In the genomic region with DNA sequence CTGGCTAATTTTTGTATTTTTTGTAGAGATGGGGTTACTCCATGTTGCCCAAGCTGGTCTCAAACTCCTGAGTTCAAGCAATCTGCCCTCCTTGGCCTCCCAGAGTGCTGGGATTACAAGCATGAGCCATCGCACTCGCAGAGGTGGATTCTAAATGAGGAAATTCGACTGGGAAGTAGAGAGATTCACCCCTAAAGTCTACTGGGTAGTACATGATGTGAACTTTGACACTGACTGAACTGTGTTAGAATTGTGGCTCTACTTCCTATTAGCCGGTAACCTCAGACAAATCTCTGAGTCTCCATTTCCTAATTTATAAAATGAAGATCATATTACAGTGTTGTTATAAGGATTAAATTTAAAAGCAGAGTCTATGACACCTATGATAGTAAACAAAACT, we compare ENCODE assay signal across 36 cellular contexts.
"Had no signal": no experiment of that assay in that cellular context is flagged by ENCODE, and none has a peak within 500 bp of the region (broad histone marks: within the 10 kb centered on the region; RNA-seq: fewer than 3 reads in every experiment).

No MANE protein-coding gene starts in this region.

- H3K27ac ChIP-seq: ascending aorta, cardiac muscle cell, WERI-Rb-1 had no signal

- H3K9me3 ChIP-seq: ascending aorta had no signal

- H3K27me3 ChIP-seq: ascending aorta, cardiac muscle cell had no signal

- H3K36me3 Mint-ChIP-seq: activated CD8-positive, alpha-beta memory T cell treated with anti-CD3 and anti-CD28 coated beads, Interleukin-2, amount 10 ng/mL, durations not matched to agents 7 days and 5 days; activated naive CD4-positive, alpha-beta T cell treated with anti-CD3 and anti-CD28 coated beads, Interleukin-2, amount 10 ng/mL, durations not matched to agents 7 days and 5 days; activated naive CD4-positive, alpha-beta T cell treated with anti-CD3 and anti-CD28 coated beads, Interleukin-2, amount 50 U/mL, for 24 hours; activated naive CD8-positive, alpha-beta T cell; activated naive CD8-positive, alpha-beta T cell treated with anti-CD3 and anti-CD28 coated beads, Interleukin-2, amount 10 ng/mL, durations not matched to agents 7 days and 5 days; brain had no signal

- H3K9me3 Mint-ChIP-seq: activated CD4-positive, alpha-beta memory T cell treated with anti-CD3 and anti-CD28 coated beads, Interleukin-2, amount 10 ng/mL, durations not matched to agents 7 days and 5 days; activated CD4-positive, alpha-beta T cell treated with anti-CD3 and anti-CD28 coated beads, Interleukin-2, amount 10 ng/mL, durations not matched to agents 7 days and 5 days; activated naive CD4-positive, alpha-beta T cell treated with anti-CD3 and anti-CD28 coated beads, Interleukin-2, amount 10 ng/mL, durations not matched to agents 7 days and 5 days; activated naive CD4-positive, alpha-beta T cell treated with anti-CD3 and anti-CD28 coated beads, Interleukin-2, amount 50 U/mL, for 24 hours; activated naive CD8-positive, alpha-beta T cell treated with anti-CD3 and anti-CD28 coated beads, Interleukin-2, amount 10 ng/mL, durations not matched to agents 7 days and 5 days; activated T-cell treated with anti-CD3 and anti-CD28 coated beads, Interleukin-2, amount 50 U/mL, for 24 hours; activated T-helper 2 cell treated with anti-CD3 and anti-CD28 coated beads, Interferon-gamma antibody, Interleukin-2, Interleukin-4, amounts not matched to agents 10 μg/mL and 5 μg/mL and 100 μg/mL, durations not matched to agents 14 hours and 24 hours and 36 hours; T-helper 1 cell treated with Interleukin-12 subunit alpha and Interleukin-12 subunit beta and Interleukin-4 antibody, amounts not matched to agents 30 μg/mL and 1 μg/mL, for 36 hours; T-helper 2 cell treated with Interferon-gamma antibody and Interleukin-4, amounts not matched to agents 5 μg/mL and 100 μg/mL, for 36 hours had no signal

- H3K36me3 ChIP-seq: ascending aorta, cardiac muscle cell, WERI-Rb-1 had no signal

- H3K4me1 Mint-ChIP-seq: activated CD4-positive, alpha-beta memory T cell treated with anti-CD3 and anti-CD28 coated beads, Interleukin-2, amount 10 ng/mL, durations not matched to agents 7 days and 5 days; activated CD4-positive, alpha-beta T cell treated with anti-CD3 and anti-CD28 coated beads for 36 hours; activated CD4-positive, alpha-beta T cell treated with anti-CD3 and anti-CD28 coated beads, Interleukin-2, amount 10 ng/mL, durations not matched to agents 7 days and 5 days; activated CD8-positive, alpha-beta memory T cell treated with anti-CD3 and anti-CD28 coated beads, Interleukin-2, amount 10 ng/mL, durations not matched to agents 7 days and 5 days; activated naive CD4-positive, alpha-beta T cell treated with anti-CD3 and anti-CD28 coated beads, Interleukin-2, amount 10 ng/mL, durations not matched to agents 7 days and 5 days; activated naive CD4-positive, alpha-beta T cell treated with anti-CD3 and anti-CD28 coated beads, Interleukin-2, amount 50 U/mL, for 24 hours; activated naive CD8-positive, alpha-beta T cell treated with anti-CD3 and anti-CD28 coated beads, Interleukin-2, amount 10 ng/mL, durations not matched to agents 7 days and 5 days; activated naive CD8-positive, alpha-beta T cell treated with anti-CD3 and anti-CD28 coated beads, Interleukin-2, amount 50 U/mL, for 24 hours had no signal

- DNase-seq: activated CD4-positive, alpha-beta memory T cell treated with anti-CD3 and anti-CD28 coated beads, Interleukin-2, amount 10 ng/mL, durations not matched to agents 7 days and 5 days; activated CD4-positive, alpha-beta T cell treated with anti-CD3 and anti-CD28 coated beads for 1 hour; activated CD4-positive, alpha-beta T cell treated with anti-CD3 and anti-CD28 coated beads for 36 hours; activated CD4-positive, alpha-beta T cell treated with anti-CD3 and anti-CD28 coated beads for 48 hours; activated CD4-positive, alpha-beta T cell treated with anti-CD3 and anti-CD28 coated beads, Interleukin-2, amount 10 ng/mL, durations not matched to agents 7 days and 5 days; activated CD4-positive, alpha-beta T cell treated with anti-CD3 and anti-CD28 coated beads, Interleukin-2, amount 50 U/mL, for 48 hours; activated CD4-positive, CD25-positive, alpha-beta regulatory T cell; activated CD8-positive, alpha-beta memory T cell treated with anti-CD3 and anti-CD28 coated beads for 24 hours; activated CD8-positive, alpha-beta memory T cell treated with anti-CD3 and anti-CD28 coated beads, Interleukin-2, amount 10 ng/mL, durations not matched to agents 7 days and 5 days; activated CD8-positive, alpha-beta memory T cell treated with anti-CD3 and anti-CD28 coated beads, Interleukin-2, amount 50 U/mL, for 48 hours; activated CD8-positive, alpha-beta T cell treated with anti-CD3 and anti-CD28 coated beads, Interleukin-2, amount 10 ng/mL, durations not matched to agents 7 days and 5 days; activated effector memory CD4-positive, alpha-beta T cell treated with Interleukin-2 at 50 U/mL for 16 hours; activated gamma-delta T cell; activated naive CD4-positive, alpha-beta T cell treated with anti-CD3 and anti-CD28 coated beads, Interleukin-2, amount 10 ng/mL, durations not matched to agents 7 days and 5 days; activated naive CD4-positive, alpha-beta T cell treated with Interleukin-2 at 50 U/mL for 16 hours; activated naive CD8-positive, alpha-beta T cell treated with anti-CD3 and anti-CD28 coated beads, Interleukin-2, amount 10 ng/mL, durations not matched to agents 7 days and 5 days; activated naive CD8-positive, alpha-beta T cell treated with anti-CD3 and anti-CD28 coated beads, Interleukin-2, amount 50 U/mL, for 24 hours; activated T-cell treated with anti-CD3 and anti-CD28 coated beads, Interleukin-2, amount 50 U/mL, for 24 hours; activated T-cell treated with anti-CD3 and anti-CD28 coated beads, Interleukin-2, amount 50 U/mL, for 48 hours; amygdala; anterior cingulate cortex; caudate nucleus; T-helper 1 cell; T-helper 2 cell; T-helper 9 cell; WERI-Rb-1 had no signal

- H3K4me3 ChIP-seq: ascending aorta, cardiac muscle cell had no signal

- H3K27me3 Mint-ChIP-seq: activated CD4-positive, alpha-beta memory T cell treated with anti-CD3 and anti-CD28 coated beads, Interleukin-2, amount 10 ng/mL, durations not matched to agents 7 days and 5 days; activated naive CD4-positive, alpha-beta T cell treated with anti-CD3 and anti-CD28 coated beads, Interleukin-2, amount 50 U/mL, for 24 hours had no signal

- H3K4me1 ChIP-seq: ascending aorta had no signal

- H3K4me3 Mint-ChIP-seq: activated CD4-positive, alpha-beta memory T cell treated with anti-CD3 and anti-CD28 coated beads, Interleukin-2, amount 10 ng/mL, durations not matched to agents 7 days and 5 days; activated CD4-positive, alpha-beta T cell treated with anti-CD3 and anti-CD28 coated beads for 36 hours; activated CD4-positive, alpha-beta T cell treated with anti-CD3 and anti-CD28 coated beads, Interleukin-2, amount 10 ng/mL, durations not matched to agents 7 days and 5 days; activated CD8-positive, alpha-beta memory T cell treated with anti-CD3 and anti-CD28 coated beads, Interleukin-2, amount 10 ng/mL, durations not matched to agents 7 days and 5 days; activated CD8-positive, alpha-beta T cell treated with anti-CD3 and anti-CD28 coated beads, Interleukin-2, amount 10 ng/mL, durations not matched to agents 7 days and 5 days; activated naive CD4-positive, alpha-beta T cell treated with anti-CD3 and anti-CD28 coated beads, Interleukin-2, amount 10 ng/mL, durations not matched to agents 7 days and 5 days; activated naive CD4-positive, alpha-beta T cell treated with anti-CD3 and anti-CD28 coated beads, Interleukin-2, amount 50 U/mL, for 24 hours; activated naive CD8-positive, alpha-beta T cell; activated naive CD8-positive, alpha-beta T cell treated with anti-CD3 and anti-CD28 coated beads, Interleukin-2, amount 10 ng/mL, durations not matched to agents 7 days and 5 days; activated naive CD8-positive, alpha-beta T cell treated with anti-CD3 and anti-CD28 coated beads, Interleukin-2, amount 50 U/mL, for 24 hours; activated T-cell treated with anti-CD3 and anti-CD28 coated beads, Interleukin-2, amount 50 U/mL, for 24 hours; brain; T-helper 1 cell treated with Interleukin-12 subunit alpha and Interleukin-12 subunit beta and Interleukin-4 antibody, amounts not matched to agents 30 μg/mL and 1 μg/mL, for 36 hours; T-helper 2 cell treated with Interferon-gamma antibody and Interleukin-4, amounts not matched to agents 5 μg/mL and 100 μg/mL, for 36 hours; WTC11 had no signal

- ATAC-seq: activated CD4-positive, alpha-beta T cell treated with anti-CD3 and anti-CD28 coated beads for 36 hours; activated CD4-positive, CD25-positive, alpha-beta regulatory T cell treated with anti-CD3 and anti-CD28 coated beads, Interleukin-2, amount 50 U/mL, for 24 hours; activated CD8-positive, alpha-beta memory T cell treated with anti-CD3 and anti-CD28 coated beads, Interleukin-2, amount 10 ng/mL, durations not matched to agents 7 days and 5 days; activated CD8-positive, alpha-beta T cell treated with anti-CD3 and anti-CD28 coated beads, Interleukin-2, amount 10 ng/mL, durations not matched to agents 7 days and 5 days; activated naive CD8-positive, alpha-beta T cell treated with anti-CD3 and anti-CD28 coated beads, Interleukin-2, amount 50 U/mL, for 24 hours; WTC11 had no signal

- H3K27ac Mint-ChIP-seq: activated CD4-positive, alpha-beta memory T cell treated with anti-CD3 and anti-CD28 coated beads, Interleukin-2, amount 10 ng/mL, durations not matched to agents 7 days and 5 days; activated CD4-positive, alpha-beta T cell treated with anti-CD3 and anti-CD28 coated beads for 36 hours; activated CD4-positive, alpha-beta T cell treated with anti-CD3 and anti-CD28 coated beads, Interleukin-2, amount 10 ng/mL, durations not matched to agents 7 days and 5 days; activated CD8-positive, alpha-beta memory T cell treated with anti-CD3 and anti-CD28 coated beads, Interleukin-2, amount 10 ng/mL, durations not matched to agents 7 days and 5 days; activated CD8-positive, alpha-beta T cell treated with anti-CD3 and anti-CD28 coated beads, Interleukin-2, amount 10 ng/mL, durations not matched to agents 7 days and 5 days; activated naive CD4-positive, alpha-beta T cell treated with anti-CD3 and anti-CD28 coated beads, Interleukin-2, amount 10 ng/mL, durations not matched to agents 7 days and 5 days; activated naive CD4-positive, alpha-beta T cell treated with anti-CD3 and anti-CD28 coated beads, Interleukin-2, amount 50 U/mL, for 24 hours; activated naive CD8-positive, alpha-beta T cell; activated naive CD8-positive, alpha-beta T cell treated with anti-CD3 and anti-CD28 coated beads, Interleukin-2, amount 10 ng/mL, durations not matched to agents 7 days and 5 days; activated naive CD8-positive, alpha-beta T cell treated with anti-CD3 and anti-CD28 coated beads, Interleukin-2, amount 50 U/mL, for 24 hours; activated T-cell treated with anti-CD3 and anti-CD28 coated beads, Interleukin-2, amount 50 U/mL, for 24 hours; activated T-helper 2 cell treated with anti-CD3 and anti-CD28 coated beads, Interferon-gamma antibody, Interleukin-2, Interleukin-4, amounts not matched to agents 10 μg/mL and 5 μg/mL and 100 μg/mL, durations not matched to agents 14 hours and 24 hours and 36 hours; brain; T-helper 1 cell treated with Interleukin-12 subunit alpha and Interleukin-12 subunit beta and Interleukin-4 antibody, amounts not matched to agents 30 μg/mL and 1 μg/mL, for 36 hours; T-helper 2 cell treated with Interferon-gamma antibody and Interleukin-4, amounts not matched to agents 5 μg/mL and 100 μg/mL, for 36 hours; WTC11 had no signal
